Comparison of ENCODE assay signal across 1 cellular context in genomic region chr11:69644962-69645675, GRCh38.
TF ChIP-seq lines count a peak whose summit lies in the region.

No MANE protein-coding gene starts in this region.

TF ChIP-seq in GM23338, 12 proteins besides CTCF, POLR2A, EP300 and RAD21 (continued from another document):
- TF ChIP-seq, protein P1, sequence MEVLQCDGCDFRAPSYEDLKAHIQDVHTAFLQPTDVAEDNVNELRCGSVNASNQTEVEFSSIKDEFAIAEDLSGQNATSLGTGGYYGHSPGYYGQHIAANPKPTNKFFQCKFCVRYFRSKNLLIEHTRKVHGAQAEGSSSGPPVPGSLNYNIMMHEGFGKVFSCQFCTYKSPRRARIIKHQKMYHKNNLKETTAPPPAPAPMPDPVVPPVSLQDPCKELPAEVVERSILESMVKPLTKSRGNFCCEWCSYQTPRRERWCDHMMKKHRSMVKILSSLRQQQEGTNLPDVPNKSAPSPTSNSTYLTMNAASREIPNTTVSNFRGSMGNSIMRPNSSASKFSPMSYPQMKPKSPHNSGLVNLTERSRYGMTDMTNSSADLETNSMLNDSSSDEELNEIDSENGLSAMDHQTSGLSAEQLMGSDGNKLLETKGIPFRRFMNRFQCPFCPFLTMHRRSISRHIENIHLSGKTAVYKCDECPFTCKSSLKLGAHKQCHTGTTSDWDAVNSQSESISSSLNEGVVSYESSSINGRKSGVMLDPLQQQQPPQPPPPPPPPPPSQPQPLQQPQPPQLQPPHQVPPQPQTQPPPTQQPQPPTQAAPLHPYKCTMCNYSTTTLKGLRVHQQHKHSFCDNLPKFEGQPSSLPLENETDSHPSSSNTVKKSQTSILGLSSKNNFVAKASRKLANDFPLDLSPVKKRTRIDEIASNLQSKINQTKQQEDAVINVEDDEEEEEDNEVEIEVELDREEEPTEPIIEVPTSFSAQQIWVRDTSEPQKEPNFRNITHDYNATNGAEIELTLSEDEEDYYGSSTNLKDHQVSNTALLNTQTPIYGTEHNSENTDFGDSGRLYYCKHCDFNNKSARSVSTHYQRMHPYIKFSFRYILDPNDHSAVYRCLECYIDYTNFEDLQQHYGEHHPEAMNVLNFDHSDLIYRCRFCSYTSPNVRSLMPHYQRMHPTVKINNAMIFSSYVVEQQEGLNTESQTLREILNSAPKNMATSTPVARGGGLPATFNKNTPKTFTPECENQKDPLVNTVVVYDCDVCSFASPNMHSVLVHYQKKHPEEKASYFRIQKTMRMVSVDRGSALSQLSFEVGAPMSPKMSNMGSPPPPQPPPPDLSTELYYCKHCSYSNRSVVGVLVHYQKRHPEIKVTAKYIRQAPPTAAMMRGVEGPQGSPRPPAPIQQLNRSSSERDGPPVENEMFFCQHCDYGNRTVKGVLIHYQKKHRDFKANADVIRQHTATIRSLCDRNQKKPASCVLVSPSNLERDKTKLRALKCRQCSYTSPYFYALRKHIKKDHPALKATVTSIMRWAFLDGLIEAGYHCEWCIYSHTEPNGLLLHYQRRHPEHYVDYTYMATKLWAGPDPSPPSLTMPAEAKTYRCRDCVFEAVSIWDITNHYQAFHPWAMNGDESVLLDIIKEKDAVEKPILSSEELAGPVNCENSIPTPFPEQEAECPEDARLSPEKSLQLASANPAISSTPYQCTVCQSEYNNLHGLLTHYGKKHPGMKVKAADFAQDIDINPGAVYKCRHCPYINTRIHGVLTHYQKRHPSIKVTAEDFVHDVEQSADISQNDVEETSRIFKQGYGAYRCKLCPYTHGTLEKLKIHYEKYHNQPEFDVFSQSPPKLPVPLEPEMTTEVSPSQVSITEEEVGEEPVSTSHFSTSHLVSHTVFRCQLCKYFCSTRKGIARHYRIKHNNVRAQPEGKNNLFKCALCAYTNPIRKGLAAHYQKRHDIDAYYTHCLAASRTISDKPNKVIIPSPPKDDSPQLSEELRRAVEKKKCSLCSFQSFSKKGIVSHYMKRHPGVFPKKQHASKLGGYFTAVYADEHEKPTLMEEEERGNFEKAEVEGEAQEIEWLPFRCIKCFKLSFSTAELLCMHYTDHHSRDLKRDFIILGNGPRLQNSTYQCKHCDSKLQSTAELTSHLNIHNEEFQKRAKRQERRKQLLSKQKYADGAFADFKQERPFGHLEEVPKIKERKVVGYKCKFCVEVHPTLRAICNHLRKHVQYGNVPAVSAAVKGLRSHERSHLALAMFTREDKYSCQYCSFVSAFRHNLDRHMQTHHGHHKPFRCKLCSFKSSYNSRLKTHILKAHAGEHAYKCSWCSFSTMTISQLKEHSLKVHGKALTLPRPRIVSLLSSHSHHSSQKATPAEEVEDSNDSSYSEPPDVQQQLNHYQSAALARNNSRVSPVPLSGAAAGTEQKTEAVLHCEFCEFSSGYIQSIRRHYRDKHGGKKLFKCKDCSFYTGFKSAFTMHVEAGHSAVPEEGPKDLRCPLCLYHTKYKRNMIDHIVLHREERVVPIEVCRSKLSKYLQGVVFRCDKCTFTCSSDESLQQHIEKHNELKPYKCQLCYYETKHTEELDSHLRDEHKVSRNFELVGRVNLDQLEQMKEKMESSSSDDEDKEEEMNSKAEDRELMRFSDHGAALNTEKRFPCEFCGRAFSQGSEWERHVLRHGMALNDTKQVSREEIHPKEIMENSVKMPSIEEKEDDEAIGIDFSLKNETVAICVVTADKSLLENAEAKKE (CRISPR knock-in tag; IDR thresholded peaks at IDR 0.05): no peak
- no peak for TF ChIP-seq CREB1 (CRISPR knock-in tag; IDR thresholded peaks at IDR 0.05; ENCODE audit: low read depth)
- TF ChIP-seq NANOG (IDR thresholded peaks at IDR 0.05; ENCODE audit: borderline replicate concordance): no peak
- TF ChIP-seq STAT1 (IDR thresholded peaks at IDR 0.05; ENCODE audit: unreplicated experiment): no peak
- no peak for TF ChIP-seq EZH2phosphoT487 (IDR thresholded peaks at IDR 0.05; ENCODE audit: unreplicated experiment)
- no peak for TF ChIP-seq EZH2 (IDR thresholded peaks at IDR 0.05; ENCODE audit: low read depth, unreplicated experiment)
- TF ChIP-seq REST (IDR thresholded peaks at IDR 0.05; ENCODE audit: unreplicated experiment): no peak
- TF ChIP-seq ZNF114 (CRISPR knock-in tag; IDR thresholded peaks at IDR 0.05): no peak
- TF ChIP-seq POLR2AphosphoS5 (IDR thresholded peaks at IDR 0.05; ENCODE audit: low read depth): no peak
- TF ChIP-seq JUNB (IDR thresholded peaks at IDR 0.05; ENCODE audit: unreplicated experiment): no peak
